In the genomic region with DNA sequence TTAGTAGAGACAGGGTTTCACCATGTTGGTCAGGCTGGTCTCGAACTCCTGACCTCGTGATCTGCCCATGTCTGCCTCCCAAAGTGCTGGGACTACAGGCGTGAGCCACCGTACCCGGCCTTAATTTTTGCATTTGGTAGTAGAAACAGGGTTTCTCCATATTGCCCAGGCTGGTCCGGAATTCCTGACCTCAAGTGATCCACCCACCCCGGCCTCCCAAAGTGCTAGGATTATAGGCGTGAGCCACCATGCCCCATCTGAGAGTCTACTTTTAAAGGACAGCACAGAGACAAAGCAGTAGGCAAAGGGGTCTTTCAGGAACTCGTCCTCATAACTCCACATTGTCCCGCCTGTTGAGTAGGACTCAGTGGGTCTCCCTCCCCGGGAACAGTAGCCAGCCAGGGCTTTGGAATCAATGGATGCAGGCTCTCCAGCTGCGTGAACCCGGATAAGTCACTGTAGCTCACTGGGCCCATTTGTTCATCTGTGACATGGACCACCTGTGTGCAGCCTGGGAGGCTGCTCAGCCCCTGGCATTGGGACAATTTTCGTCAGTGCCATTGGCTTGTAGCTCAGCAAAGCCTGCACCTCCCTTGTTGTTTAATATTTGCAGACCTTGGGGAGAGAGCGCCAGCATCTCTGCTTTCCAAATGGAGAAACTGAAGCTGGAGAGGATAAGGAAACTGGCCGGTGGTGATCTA, we compare ENCODE assay signal across 20 cellular contexts.
"Had no signal": no experiment of that assay in that cellular context is flagged by ENCODE, and none has a peak within 500 bp of the region (broad histone marks: within the 10 kb centered on the region; RNA-seq: fewer than 3 reads in every experiment).

No MANE protein-coding gene starts in this region.

- H3K4me1 Mint-ChIP-seq: activated naive CD4-positive, alpha-beta T cell treated with anti-CD3 and anti-CD28 coated beads, Interleukin-2, amount 50 U/mL, for 24 hours had no signal

- H3K36me3 Mint-ChIP-seq: activated naive CD4-positive, alpha-beta T cell treated with anti-CD3 and anti-CD28 coated beads, Interleukin-2, amount 50 U/mL, for 24 hours had no signal

- H3K27ac Mint-ChIP-seq: activated CD8-positive, alpha-beta T cell treated with anti-CD3 and anti-CD28 coated beads, Interleukin-2, amount 10 ng/mL, durations not matched to agents 7 days and 5 days; activated naive CD4-positive, alpha-beta T cell treated with anti-CD3 and anti-CD28 coated beads, Interleukin-2, amount 50 U/mL, for 24 hours; activated T-cell treated with anti-CD3 and anti-CD28 coated beads, Interleukin-2, amount 50 U/mL, for 24 hours; activated T-helper 1 cell treated with anti-CD3 and anti-CD28 coated beads, Interleukin-12 subunit alpha, Interleukin-12 subunit beta, Interleukin-2, Interleukin-4 antibody, amounts not matched to agents 30 ng/mL and 10 ng/mL and 1 ng/mL, durations not matched to agents 14 hours and 24 hours and 36 hours; T-helper 1 cell treated with Interleukin-12 subunit alpha and Interleukin-12 subunit beta and Interleukin-4 antibody, amounts not matched to agents 30 μg/mL and 1 μg/mL, for 36 hours had no signal

- H3K4me3 Mint-ChIP-seq: activated CD8-positive, alpha-beta T cell treated with anti-CD3 and anti-CD28 coated beads, Interleukin-2, amount 10 ng/mL, durations not matched to agents 7 days and 5 days; activated naive CD4-positive, alpha-beta T cell treated with anti-CD3 and anti-CD28 coated beads, Interleukin-2, amount 50 U/mL, for 24 hours; activated T-cell treated with anti-CD3 and anti-CD28 coated beads, Interleukin-2, amount 50 U/mL, for 24 hours; activated T-helper 1 cell treated with anti-CD3 and anti-CD28 coated beads, Interleukin-12 subunit alpha, Interleukin-12 subunit beta, Interleukin-2, Interleukin-4 antibody, amounts not matched to agents 30 ng/mL and 10 ng/mL and 1 ng/mL, durations not matched to agents 14 hours and 24 hours and 36 hours; T-helper 1 cell treated with Interleukin-12 subunit alpha and Interleukin-12 subunit beta and Interleukin-4 antibody, amounts not matched to agents 30 μg/mL and 1 μg/mL, for 36 hours had no signal

- ATAC-seq: activated CD4-positive, CD25-positive, alpha-beta regulatory T cell treated with anti-CD3 and anti-CD28 coated beads, Interleukin-2, amount 50 U/mL, for 24 hours; activated CD8-positive, alpha-beta T cell treated with anti-CD3 and anti-CD28 coated beads, Interleukin-2, amount 10 ng/mL, durations not matched to agents 7 days and 5 days; K562; SK-N-SH treated with all-trans-retinoic acid at 6 μM for 48 hours had no signal

- DNase-seq: activated CD4-positive, alpha-beta T cell treated with anti-CD3 and anti-CD28 coated beads for 4 hours; activated CD8-positive, alpha-beta T cell treated with anti-CD3 and anti-CD28 coated beads, Interleukin-2, amount 10 ng/mL, durations not matched to agents 7 days and 5 days; activated effector memory CD4-positive, alpha-beta T cell treated with Interleukin-2 at 50 U/mL for 16 hours; activated naive CD4-positive, alpha-beta T cell; activated T-cell treated with anti-CD3 and anti-CD28 coated beads, Interleukin-2, amount 50 U/mL, for 24 hours; central memory CD4-positive, alpha-beta T cell; Kasumi-1; NCI-H1105 treated with DMSO at 0.1 percent for 48 hours; NCI-H1436 treated with DMSO at 0.1 percent for 48 hours; NCI-H2029 treated with DMSO at 0.1 percent for 48 hours; NCI-H510A treated with DMSO at 0.1 percent for 48 hours; NCI-H69; PC-9; SW 1271 had no signal
